ENCODE assay signal across 8 cellular contexts in the genomic region with DNA sequence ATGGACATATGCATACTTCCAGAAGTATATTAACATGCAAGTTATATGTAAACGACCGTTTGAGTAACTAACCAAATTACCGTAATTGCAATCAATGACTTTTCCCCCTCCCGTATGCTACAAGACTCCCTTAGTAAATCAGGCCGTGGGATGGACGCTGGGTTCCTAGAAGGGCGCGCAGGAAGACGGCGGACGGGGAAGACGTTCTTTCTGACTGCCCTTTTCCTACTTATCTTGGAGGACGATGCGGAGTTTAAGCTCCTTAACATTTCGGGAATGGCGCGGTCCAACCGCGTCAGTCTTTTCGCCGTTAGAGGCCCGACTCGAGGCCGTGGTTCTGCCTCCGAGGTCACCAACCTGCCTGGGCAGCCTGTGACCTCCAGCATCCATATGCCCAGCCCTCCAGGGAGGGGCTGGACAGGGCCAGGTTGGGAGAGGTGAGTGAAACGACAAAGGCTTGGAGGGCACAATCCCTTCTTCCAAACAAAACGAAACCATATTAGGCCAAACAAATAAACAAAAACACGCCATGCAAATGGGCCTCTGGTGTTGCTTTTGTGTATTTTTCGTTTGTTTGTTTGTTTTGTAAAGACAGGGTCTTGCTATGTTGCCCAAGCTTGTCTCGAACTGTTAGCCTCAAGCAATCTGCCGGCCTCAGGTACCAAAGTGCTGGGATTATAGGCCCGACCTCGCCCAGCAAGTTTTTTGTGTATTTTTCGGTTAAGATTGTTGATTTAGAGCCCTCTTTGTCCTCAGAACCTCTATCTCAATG. TPM values are rescaled to one million over a fixed set of nuclear protein-coding genes. Genes with fewer than 3 reads are reported as not detected.
DNase-seq lines count a peak whose midpoint lies in the region; ATAC-seq and TF ChIP-seq lines count a peak whose summit lies in the region.

No MANE protein-coding gene starts in this region.

- no peaks in the 10 kb centered on the region for H3K9me3 Mint-ChIP-seq in natural killer cell treated with Interleukin-12 subunit alpha and Interleukin-12 subunit beta and Interleukin-15 and Interleukin-18, amount 100 ng/mL, for 72 hours

- no peaks in the 10 kb centered on the region for H3K27me3 Mint-ChIP-seq in natural killer cell treated with Interleukin-12 subunit alpha and Interleukin-12 subunit beta and Interleukin-15 and Interleukin-18, amount 100 ng/mL, for 72 hours

- peak overlapping the region; percentile 94 to 95 for H3K27ac Mint-ChIP-seq in natural killer cell treated with Interleukin-12 subunit alpha and Interleukin-12 subunit beta and Interleukin-15 and Interleukin-18, amount 100 ng/mL, for 72 hours

- H3K4me1 ChIP-seq in SJCRH30: peaks cover 5% of the 10 kb centered on the region

- peak overlapping the region; percentile 100 for H3K4me3 Mint-ChIP-seq in natural killer cell treated with Interleukin-12 subunit alpha and Interleukin-12 subunit beta and Interleukin-15 and Interleukin-18, amount 100 ng/mL, for 72 hours

- TF ChIP-seq CTCF in GM12865 (IDR thresholded peaks at IDR 0.05; ENCODE audit: insufficient read depth, low read depth, low read length, missing control alignments): no peak

- H3K27me3 ChIP-seq in SJCRH30: no peaks in the 10 kb centered on the region

- DNase-seq in GM12865 (ENCODE audit: low read depth): no peak
- peak; percentile 34 for DNase-seq in HEK293T (ENCODE audit: extremely low spot score)
- no peak for DNase-seq in SJCRH30
- no peak for DNase-seq in epithelial cell of prostate (ENCODE audit: low read depth, low spot score)
- DNase-seq in natural killer cell treated with Interleukin-12 subunit alpha and Interleukin-12 subunit beta and Interleukin-15 and Interleukin-18, amount 100 ng/mL, for 72 hours (ENCODE audit: low spot score): no peak
- no peak for DNase-seq in HK-2 (ENCODE audit: unreplicated experiment)
- DNase-seq in GOT3 (lab: John Stamatoyannopoulos, UW): no peak

- H3K9me3 ChIP-seq in SJCRH30 (replicated peaks): no peaks in the 10 kb centered on the region

- CTCF ChIA-PET in HEK293T (lab: Yijun Ruan, JAX): interaction anchor here (0.6 to 3.1 kb wide), 4 partner anchors 9 to 27 kb away, joined by 4 to 24 read pairs (median 8); no protein-coding TSS in a partner anchor

- H3K4me1 Mint-ChIP-seq in natural killer cell treated with Interleukin-12 subunit alpha and Interleukin-12 subunit beta and Interleukin-15 and Interleukin-18, amount 100 ng/mL, for 72 hours (ENCODE audit: low read depth in 2 of 2): peaks cover 26 to 31% of the 10 kb centered on the region in 2 donors

- POLR2A ChIA-PET in HEK293T (lab: Yijun Ruan, JAX): interaction anchor here (0.9 to 2.9 kb wide), 10 partner anchors 10 to 74 kb away, joined by 3 to 89 read pairs (median 10); partner anchors contain the start of gene ZNF687

- ATAC-seq in natural killer cell treated with Interleukin-12 subunit alpha and Interleukin-12 subunit beta and Interleukin-15 and Interleukin-18, amount 100 ng/mL, for 72 hours: peak; percentile 18 to 36
- ATAC-seq in GM21447 (IDR thresholded peaks at IDR 0.05; ENCODE audit: unreplicated experiment): no peak

- H3K36me3 ChIP-seq in SJCRH30: peaks cover 8% of the 10 kb centered on the region; the same call in 1 of the 2 replicates

- H3K27ac ChIP-seq in SJCRH30 (no peak overlapping the region; the same call in 1 of the 2 replicates), epithelial cell of prostate (peak overlapping the region; percentile 79)

- H3K36me3 Mint-ChIP-seq in natural killer cell treated with Interleukin-12 subunit alpha and Interleukin-12 subunit beta and Interleukin-15 and Interleukin-18, amount 100 ng/mL, for 72 hours: peaks cover 10% of the 10 kb centered on the region

- peak overlapping the region; percentile 100 for H3K4me3 ChIP-seq in GM12865 (ENCODE audit: low read depth, low read length)
- peak overlapping the region; percentile 76 for H3K4me3 ChIP-seq in SJCRH30

TF ChIP-seq in HEK293T, 16 proteins besides CTCF, POLR2A, EP300 and RAD21:
- TF ChIP-seq FOXM1 (IDR thresholded peaks at IDR 0.05; ENCODE audit: borderline replicate concordance) (no peak), L3MBTL2 (conservative IDR thresholded peaks at IDR 0.05) (peak; percentile 45; the same call in 1 of the 2 replicates), SP1 (IDR thresholded peaks at IDR 0.05) (no peak), ARNT (IDR thresholded peaks at IDR 0.05) (no peak), SUZ12 (IDR thresholded peaks at IDR 0.05) (no peak), FOXA1 (IDR thresholded peaks at IDR 0.05) (no peak)

RNA-seq across cellular contexts. Expression of gene PI4KB, which starts 0.9 kb away (rescaled TPM):
- 29.4 and 32.3 TPM in 2 replicates for total RNA-seq in SJCRH30 (2014; rRNA removed; shearing (Covaris generic))
- 10 to 100 TPM; 69.9 to 82.3 TPM for total RNA-seq in natural killer cell treated with Interleukin-12 subunit alpha and Interleukin-12 subunit beta and Interleukin-15 and Interleukin-18, amount 100 ng/mL, for 72 hours

RNA-seq across cellular contexts. Expression of gene RFX5, which starts 19.0 kb away (rescaled TPM):
- 29.1 and 33.2 TPM in 2 replicates for total RNA-seq in SJCRH30 (2014; rRNA removed; shearing (Covaris generic))
- total RNA-seq in natural killer cell treated with Interleukin-12 subunit alpha and Interleukin-12 subunit beta and Interleukin-15 and Interleukin-18, amount 100 ng/mL, for 72 hours: 10 to 100 TPM; 40.3 to 95.4 TPM

RNA-seq across cellular contexts. Expression of gene SELENBP1, which starts 44.4 kb away (rescaled TPM):
- total RNA-seq in SJCRH30 (2014; rRNA removed; shearing (Covaris generic)): 10.4 and 11.8 TPM in 2 replicates
- total RNA-seq in natural killer cell treated with Interleukin-12 subunit alpha and Interleukin-12 subunit beta and Interleukin-15 and Interleukin-18, amount 100 ng/mL, for 72 hours: not detected

RNA-seq across cellular contexts. Expression of gene ZNF687, which starts 46.0 kb away (rescaled TPM):
- total RNA-seq in SJCRH30 (2014; rRNA removed; shearing (Covaris generic)): 16.1 and 17.6 TPM in 2 replicates
- 10 to 100 TPM; 29.1 to 31.2 TPM for total RNA-seq in natural killer cell treated with Interleukin-12 subunit alpha and Interleukin-12 subunit beta and Interleukin-15 and Interleukin-18, amount 100 ng/mL, for 72 hours

Comparison
In these comparisons a context has a peak if more than half of its experiments do, and no peak if none do; other contexts are left out.
1. RNA of gene SELENBP1, which starts 44.4 kb away (total RNA-seq): 10.4 to 11.8 TPM in SJCRH30; not detected in natural killer cell treated with Interleukin-12 subunit alpha and Interleukin-12 subunit beta and Interleukin-15 and Interleukin-18, amount 100 ng/mL, for 72 hours; every median in the first group is over 10 times any median in the second.